ENCODE assay signal across 29 cellular contexts in the genomic region with DNA sequence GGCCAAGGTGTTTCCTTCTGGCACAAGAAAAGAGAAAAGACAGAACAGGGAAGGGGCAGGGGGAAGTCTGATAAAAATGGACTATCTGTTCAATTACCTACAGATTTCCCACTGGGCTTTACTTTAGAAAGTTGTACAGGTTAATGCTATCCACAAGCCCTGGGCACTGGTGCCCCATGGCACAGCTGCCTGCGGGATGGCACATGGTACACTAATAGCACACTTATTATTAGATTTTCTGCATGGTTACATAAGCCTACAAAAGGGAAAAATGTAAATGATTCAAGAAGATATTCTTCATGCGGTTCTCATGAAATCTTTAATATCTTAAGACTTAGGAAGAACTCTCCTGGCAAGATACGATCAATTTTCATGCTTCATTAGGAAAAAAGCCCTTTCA.
"Had no signal": no experiment of that assay in that cellular context is flagged by ENCODE, and none has a peak within 500 bp of the region (broad histone marks: within the 10 kb centered on the region; RNA-seq: fewer than 3 reads in every experiment).

No MANE protein-coding gene starts in this region.

- H3K27ac Mint-ChIP-seq: activated CD4-positive, alpha-beta memory T cell treated with anti-CD3 and anti-CD28 coated beads for 36 hours; activated T-helper 1 cell treated with anti-CD3 and anti-CD28 coated beads, Interleukin-12 subunit alpha, Interleukin-12 subunit beta, Interleukin-2, Interleukin-4 antibody, amounts not matched to agents 30 ng/mL and 10 ng/mL and 1 ng/mL, durations not matched to agents 14 hours and 24 hours and 36 hours; endodermal cell; natural killer cell had no signal

- H3K9me3 Mint-ChIP-seq: activated CD4-positive, alpha-beta memory T cell treated with anti-CD3 and anti-CD28 coated beads for 36 hours; activated T-helper 1 cell treated with anti-CD3 and anti-CD28 coated beads, Interleukin-12 subunit alpha, Interleukin-12 subunit beta, Interleukin-2, Interleukin-4 antibody, amounts not matched to agents 30 ng/mL and 10 ng/mL and 1 ng/mL, durations not matched to agents 14 hours and 24 hours and 36 hours; endodermal cell; immature natural killer cell; natural killer cell had no signal

- ATAC-seq: activated CD4-positive, CD25-positive, alpha-beta regulatory T cell treated with anti-CD3 and anti-CD28 coated beads, Interleukin-2, amount 50 U/mL, for 24 hours; foreskin keratinocyte; left colon; natural killer cell had no signal

- H3K9me3 ChIP-seq: esophagus muscularis mucosa, heart left ventricle, sigmoid colon, suprapubic skin, tibial nerve had no signal

- H3K27me3 Mint-ChIP-seq: activated CD4-positive, alpha-beta memory T cell treated with anti-CD3 and anti-CD28 coated beads for 36 hours had no signal

- H3K27ac ChIP-seq: esophagus muscularis mucosa, foreskin keratinocyte, sigmoid colon, suprapubic skin, VCaP had no signal

- H3K4me1 Mint-ChIP-seq: endodermal cell had no signal

- H3K36me3 Mint-ChIP-seq: natural killer cell had no signal

- H3K36me3 ChIP-seq: esophagus muscularis mucosa, heart left ventricle, sigmoid colon, suprapubic skin, tibial nerve had no signal

- H3K4me3 ChIP-seq: esophagus muscularis mucosa, heart left ventricle, sigmoid colon, suprapubic skin, tibial nerve had no signal

- DNase-seq: activated CD4-positive, alpha-beta memory T cell treated with anti-CD3 and anti-CD28 coated beads for 36 hours; activated CD4-positive, alpha-beta T cell treated with anti-CD3 and anti-CD28 coated beads for 48 hours; activated CD8-positive, alpha-beta memory T cell treated with anti-CD3 and anti-CD28 coated beads, Interleukin-2, amount 50 U/mL, for 4 hours; activated effector memory CD4-positive, alpha-beta T cell treated with anti-CD3 and anti-CD28 coated beads, Interleukin-2, amount 50 U/mL, for 16 hours; activated naive CD4-positive, alpha-beta T cell treated with anti-CD3 and anti-CD28 coated beads, Interleukin-2, amount 50 U/mL, for 16 hours; activated T-cell treated with anti-CD3 and anti-CD28 coated beads, Interleukin-2, amount 50 U/mL, for 1 hour; amniotic stem cell; central memory CD4-positive, alpha-beta T cell; endodermal cell; foreskin keratinocyte; heart left ventricle; hypothalamus; immature natural killer cell; kidney; left colon; midbrain; natural killer cell; posterior cingulate gyrus; sigmoid colon; stimulated activated CD4-positive, alpha-beta T cell treated with anti-CD3 and anti-CD28 coated beads, Interleukin-15, amount 100 ng/mL, for 24 hours; stimulated activated CD4-positive, alpha-beta T cell treated with anti-CD3 and anti-CD28 coated beads, Interleukin-2, amount 100 ng/mL, for 24 hours; stimulated activated naive CD4-positive, alpha-beta T cell; T-helper 9 cell had no signal

- H3K4me1 ChIP-seq: foreskin keratinocyte had no signal

- H3K27me3 ChIP-seq: esophagus muscularis mucosa, foreskin keratinocyte, heart left ventricle, sigmoid colon, suprapubic skin, tibial nerve had no signal

- H3K4me3 Mint-ChIP-seq: activated CD4-positive, alpha-beta memory T cell treated with anti-CD3 and anti-CD28 coated beads for 36 hours; activated T-helper 1 cell treated with anti-CD3 and anti-CD28 coated beads, Interleukin-12 subunit alpha, Interleukin-12 subunit beta, Interleukin-2, Interleukin-4 antibody, amounts not matched to agents 30 ng/mL and 10 ng/mL and 1 ng/mL, durations not matched to agents 14 hours and 24 hours and 36 hours; endodermal cell; immature natural killer cell; natural killer cell had no signal
